ENCODE assay signal across 1 cellular context in genomic region chr5:160198886-160199409, GRCh38.
TF ChIP-seq lines count a peak whose summit lies in the region.

No MANE protein-coding gene starts in this region.

TF ChIP-seq in GM12878, 131 proteins besides CTCF, POLR2A, EP300 and RAD21:
- TF ChIP-seq ZNF24 (IDR thresholded peaks at IDR 0.05) (no peak), ZBED1 (IDR thresholded peaks at IDR 0.05; ENCODE audit: borderline replicate concordance) (no peak), NKRF (conservative IDR thresholded peaks at IDR 0.05) (0 out of 2 replicates have a peak, but pooled peaks have one; percentile 40), MEF2B (IDR thresholded peaks at IDR 0.05; ENCODE audit: partially characterized antibody, poor library complexity, severe bottlenecking) (peak; percentile 19), ATF7 (IDR thresholded peaks at IDR 0.05; ENCODE audit: low read depth) (no peak), POLR2AphosphoS5 (IDR thresholded peaks at IDR 0.05; ENCODE audit: low read length) (no peak), POU2F2 (IDR thresholded peaks at IDR 0.05; ENCODE audit: borderline replicate concordance, low read depth, low read length) (no peak), TARDBP (IDR thresholded peaks at IDR 0.05; ENCODE audit: borderline replicate concordance) (no peak)
